In genomic region chr16:20903116-20903888, GRCh38 we compare ENCODE assay signal across 8 cellular contexts. TPM values are rescaled to one million over a fixed set of nuclear protein-coding genes. Genes with fewer than 3 reads are reported as not detected.
DNase-seq lines count a peak whose midpoint lies in the region; ATAC-seq and TF ChIP-seq lines count a peak whose summit lies in the region.

No MANE protein-coding gene starts in this region.

- H3K9me3 ChIP-seq in CD4-positive, CD25-positive, alpha-beta regulatory T cell (ENCODE audit: control insufficient read depth in 2 of 2, low read length in 2 of 2), result no peaks in the 10 kb centered on the region
- no peaks in the 10 kb centered on the region for H3K9me3 ChIP-seq in MM.1S (replicated peaks; ENCODE audit: insufficient read depth, low read length)
- no peaks in the 10 kb centered on the region for H3K9me3 ChIP-seq in breast epithelium
- H3K9me3 ChIP-seq in osteoblast (ENCODE audit: low read depth, low read length), result no peaks in the 10 kb centered on the region
- no peaks in the 10 kb centered on the region for H3K9me3 ChIP-seq in HAP-1
- no peaks in the 10 kb centered on the region for H3K9me3 ChIP-seq in endodermal cell (ENCODE audit: control insufficient read depth, low read length)

- no peak for DNase-seq in CD4-positive, CD25-positive, alpha-beta regulatory T cell
- DNase-seq in MM.1S (no peak), breast epithelium (ENCODE audit: low spot score in 2 of 2) (no peak), osteoblast (ENCODE audit: insufficient read length, low spot score, missing footprints) (peak; percentile 9), HAP-1 (ENCODE audit: low spot score in 2 of 2) (no peak), endodermal cell (no peak), SK-N-DZ (ENCODE audit: low spot score) (no peak), iPS-NIHi7 (ENCODE audit: extremely low spot score) (no peak)

- in situ Hi-C loops in HAP-1 (cut with MboI; ENCODE audit: low sequenced_read_pairs), result no loop called here

- TF ChIP-seq CTCF in MM.1S (IDR thresholded peaks at IDR 0.05; ENCODE audit: low read length), result no peak
- no peak for TF ChIP-seq CTCF in breast epithelium (IDR thresholded peaks at IDR 0.05)
- TF ChIP-seq CTCF in osteoblast (IDR thresholded peaks at IDR 0.05; ENCODE audit: extremely low read depth, low read depth, low read length), result no peak
- TF ChIP-seq CTCF in endodermal cell (conservative IDR thresholded peaks at IDR 0.05), result no peak

- intact Hi-C loops in breast epithelium (cut with DNase I; ENCODE audit: low total_unique reads), result no loop called here

- H3K4me3 Mint-ChIP-seq in CD4-positive, CD25-positive, alpha-beta regulatory T cell, result peak overlapping the region; percentile 57 to 94 (median 78)
- H3K4me3 Mint-ChIP-seq in endodermal cell, result no peak overlapping the region

- peaks cover 40% of the 10 kb centered on the region for H3K4me1 ChIP-seq in CD4-positive, CD25-positive, alpha-beta regulatory T cell (ENCODE audit: control insufficient read depth, insufficient read depth, low read length, poor library complexity, severe bottlenecking)
- H3K4me1 ChIP-seq in MM.1S (ENCODE audit: low read length), result peaks cover 34% of the 10 kb centered on the region
- peaks cover 5 to 28% of the 10 kb centered on the region in 2 donors for H3K4me1 ChIP-seq in breast epithelium
- peaks cover 66% of the 10 kb centered on the region for H3K4me1 ChIP-seq in osteoblast (ENCODE audit: insufficient read depth, low read length)
- H3K4me1 ChIP-seq in HAP-1, result peaks cover 34% of the 10 kb centered on the region
- H3K4me1 ChIP-seq in endodermal cell (ENCODE audit: control insufficient read depth, insufficient read depth, low read length), result peaks cover 3% of the 10 kb centered on the region

- peaks cover 33 to 71% (median 59%) of the 10 kb centered on the region in 4 donors for H3K4me1 Mint-ChIP-seq in CD4-positive, CD25-positive, alpha-beta regulatory T cell
- peaks cover 26% of the 10 kb centered on the region for H3K4me1 Mint-ChIP-seq in endodermal cell

- ATAC-seq in CD4-positive, CD25-positive, alpha-beta regulatory T cell (ENCODE audit: low read depth in 2 of 2), result no peak

- H3K4me2 ChIP-seq in MM.1S (ENCODE audit: low read depth, low read length) (peak overlapping the region; percentile 73), osteoblast (ENCODE audit: insufficient read depth, low read length) (peak overlapping the region; percentile 69)

- H3K4me3 ChIP-seq in CD4-positive, CD25-positive, alpha-beta regulatory T cell (ENCODE audit: low read depth, low read length), result no peak overlapping the region
- H3K4me3 ChIP-seq in MM.1S (ENCODE audit: low read length) (peak overlapping the region; percentile 11; the same call in 1 of the 2 replicates), breast epithelium (no peak overlapping the region), osteoblast (ENCODE audit: insufficient read depth, low read length) (no peak overlapping the region), HAP-1 (no peak overlapping the region), endodermal cell (ENCODE audit: low read length) (no peak overlapping the region)

- H3K27ac Mint-ChIP-seq in CD4-positive, CD25-positive, alpha-beta regulatory T cell, result peak overlapping the region; percentile 39 to 99 (median 79)
- no peak overlapping the region for H3K27ac Mint-ChIP-seq in endodermal cell

- H3K9me2 ChIP-seq in MM.1S (replicated peaks; ENCODE audit: insufficient read depth, low read length), result no peaks in the 10 kb centered on the region

- WGBS in endodermal cell (ENCODE audit: insufficient coverage in 1 of 2, insufficient read length in 1 of 2), 2 experiments, result 94 to 95% methylated on average over 5 of the region's 5 CpGs

- TF ChIP-seq POLR2A in breast epithelium (IDR thresholded peaks at IDR 0.05), result no peak

- no peaks in the 10 kb centered on the region for H4K20me1 ChIP-seq in MM.1S (ENCODE audit: insufficient read depth, low read length)
- peaks cover under 1% of the 10 kb centered on the region for H4K20me1 ChIP-seq in osteoblast (ENCODE audit: insufficient read depth, low read length)

- H3F3A ChIP-seq in MM.1S (ENCODE audit: insufficient read depth, low read length), result peaks cover 14% of the 10 kb centered on the region

- H3K36me3 Mint-ChIP-seq in CD4-positive, CD25-positive, alpha-beta regulatory T cell, result peaks cover 8% of the 10 kb centered on the region
- peaks cover 3% of the 10 kb centered on the region for H3K36me3 Mint-ChIP-seq in endodermal cell (ENCODE audit: low read depth)

- H3K79me2 ChIP-seq in MM.1S (ENCODE audit: low read length) (peaks cover 50% of the 10 kb centered on the region), osteoblast (ENCODE audit: insufficient read depth, low read length) (peaks cover 53% of the 10 kb centered on the region)

- no peaks in the 10 kb centered on the region for H3K36me3 ChIP-seq in CD4-positive, CD25-positive, alpha-beta regulatory T cell (ENCODE audit: control insufficient read depth, insufficient read depth, low read length)
- H3K36me3 ChIP-seq in MM.1S (replicated peaks; ENCODE audit: insufficient read depth, low read length), result no peaks in the 10 kb centered on the region
- H3K36me3 ChIP-seq in breast epithelium, result no peaks in the 10 kb centered on the region
- no peaks in the 10 kb centered on the region for H3K36me3 ChIP-seq in osteoblast (ENCODE audit: insufficient read depth, low read length)
- no peaks in the 10 kb centered on the region for H3K36me3 ChIP-seq in HAP-1 (replicated peaks)
- no peaks in the 10 kb centered on the region for H3K36me3 ChIP-seq in endodermal cell (ENCODE audit: control insufficient read depth, insufficient read depth, low read length)

- no peak overlapping the region for H3K27ac ChIP-seq in CD4-positive, CD25-positive, alpha-beta regulatory T cell (ENCODE audit: insufficient read depth, low read length, poor library complexity, severe bottlenecking)
- H3K27ac ChIP-seq in MM.1S (ENCODE audit: low read length) (peak overlapping the region; percentile 66; the same call in 1 of the 2 replicates), breast epithelium (peak overlapping the region; percentile 98 to 99), osteoblast (ENCODE audit: low read depth, low read length) (peak overlapping the region; percentile 90), endodermal cell (ENCODE audit: low read depth, low read length) (no peak overlapping the region)

- no peaks in the 10 kb centered on the region for H3K27me3 ChIP-seq in CD4-positive, CD25-positive, alpha-beta regulatory T cell (ENCODE audit: control insufficient read depth, insufficient read depth, low read length)
- H3K27me3 ChIP-seq in MM.1S (replicated peaks; ENCODE audit: insufficient read depth, low read length), result no peaks in the 10 kb centered on the region
- no peaks in the 10 kb centered on the region for H3K27me3 ChIP-seq in breast epithelium
- no peaks in the 10 kb centered on the region for H3K27me3 ChIP-seq in osteoblast (ENCODE audit: insufficient read depth, low read length)
- H3K27me3 ChIP-seq in HAP-1 (ENCODE audit: low read depth), result no peaks in the 10 kb centered on the region
- H3K27me3 ChIP-seq in endodermal cell (ENCODE audit: control insufficient read depth, insufficient read depth, low read length, poor library complexity, severe bottlenecking), result no peaks in the 10 kb centered on the region

- H2AFZ ChIP-seq in MM.1S (ENCODE audit: low read length), result no peak overlapping the region
- H2AFZ ChIP-seq in osteoblast (ENCODE audit: low read length), result no peak overlapping the region

- no peaks in the 10 kb centered on the region for H3K9me3 Mint-ChIP-seq in CD4-positive, CD25-positive, alpha-beta regulatory T cell
- no peaks in the 10 kb centered on the region for H3K9me3 Mint-ChIP-seq in endodermal cell

- H3K27me3 Mint-ChIP-seq in CD4-positive, CD25-positive, alpha-beta regulatory T cell, result no peaks in the 10 kb centered on the region
- H3K27me3 Mint-ChIP-seq in endodermal cell (ENCODE audit: insufficient read depth), result no peaks in the 10 kb centered on the region

- H3K9ac ChIP-seq in MM.1S (ENCODE audit: low read length) (no peak overlapping the region), endodermal cell (ENCODE audit: extremely low read depth, low read length, poor library complexity, severe bottlenecking) (no peak overlapping the region)

RNA-seq across cellular contexts. Expression of gene LYRM1, which starts 2.7 kb away (rescaled TPM):
- total RNA-seq in CD4-positive, CD25-positive, alpha-beta regulatory T cell, result 15.5 TPM
- polyA plus RNA-seq in CD4-positive, CD25-positive, alpha-beta regulatory T cell, result 10 to 100 TPM; 49.8 to 56.1 (median 53.4) TPM
- total RNA-seq in breast epithelium, result 10 to 100 TPM; 42.6 to 54.6 (median 50.9) TPM
- total RNA-seq in osteoblast, result 42.7 and 44.9 TPM in 2 replicates
- 10 to 100 TPM; 13.1 to 16.8 TPM for total RNA-seq in endodermal cell
- polyA plus RNA-seq in endodermal cell (2013, experiment 1 of 2), result 31.5 TPM
- polyA plus RNA-seq in endodermal cell (2013, experiment 2 of 2), result 32.3 TPM
- 36.6 and 48.7 TPM in 2 replicates for polyA plus RNA-seq in SK-N-DZ (2014; cell fraction: cytosol; rRNA removed)
- polyA plus RNA-seq in SK-N-DZ (2014; cell fraction: nucleus; rRNA removed), result 22.8 and 33.8 TPM in 2 replicates

RNA-seq across cellular contexts. Expression of gene DCUN1D3, which starts 3.1 kb away (rescaled TPM):
- 4.8 TPM for total RNA-seq in CD4-positive, CD25-positive, alpha-beta regulatory T cell
- 1 to 10 TPM in 3 of 4 donors, under 1 TPM in 1; 0.52 to 2.2 (median 1.5) TPM for polyA plus RNA-seq in CD4-positive, CD25-positive, alpha-beta regulatory T cell
- total RNA-seq in breast epithelium (10 to 100 TPM; 22.7 to 43.8 (median 26.2) TPM), osteoblast (26.2 and 33.7 TPM in 2 replicates), endodermal cell (10 to 100 TPM; 21.3 to 22.7 TPM)
- 5.9 TPM for polyA plus RNA-seq in endodermal cell (2013, experiment 1 of 2)
- polyA plus RNA-seq in endodermal cell (2013, experiment 2 of 2), result 4.8 TPM
- polyA plus RNA-seq in SK-N-DZ (2014; cell fraction: cytosol; rRNA removed), result 4.4 and 7.9 TPM in 2 replicates
- 5.9 and 6.6 TPM in 2 replicates for polyA plus RNA-seq in SK-N-DZ (2014; cell fraction: nucleus; rRNA removed)

Comparison
In these comparisons a context has a peak if more than half of its experiments do, and no peak if none do; other contexts are left out.
1. H3K27ac ChIP-seq: peak in MM.1S (single experiment), breast epithelium (2 of 2) and osteoblast (single experiment); none in CD4-positive, CD25-positive, alpha-beta regulatory T cell (single experiment) and endodermal cell (single experiment).